ENCODE assay signal across 1 cellular context in the genomic region with DNA sequence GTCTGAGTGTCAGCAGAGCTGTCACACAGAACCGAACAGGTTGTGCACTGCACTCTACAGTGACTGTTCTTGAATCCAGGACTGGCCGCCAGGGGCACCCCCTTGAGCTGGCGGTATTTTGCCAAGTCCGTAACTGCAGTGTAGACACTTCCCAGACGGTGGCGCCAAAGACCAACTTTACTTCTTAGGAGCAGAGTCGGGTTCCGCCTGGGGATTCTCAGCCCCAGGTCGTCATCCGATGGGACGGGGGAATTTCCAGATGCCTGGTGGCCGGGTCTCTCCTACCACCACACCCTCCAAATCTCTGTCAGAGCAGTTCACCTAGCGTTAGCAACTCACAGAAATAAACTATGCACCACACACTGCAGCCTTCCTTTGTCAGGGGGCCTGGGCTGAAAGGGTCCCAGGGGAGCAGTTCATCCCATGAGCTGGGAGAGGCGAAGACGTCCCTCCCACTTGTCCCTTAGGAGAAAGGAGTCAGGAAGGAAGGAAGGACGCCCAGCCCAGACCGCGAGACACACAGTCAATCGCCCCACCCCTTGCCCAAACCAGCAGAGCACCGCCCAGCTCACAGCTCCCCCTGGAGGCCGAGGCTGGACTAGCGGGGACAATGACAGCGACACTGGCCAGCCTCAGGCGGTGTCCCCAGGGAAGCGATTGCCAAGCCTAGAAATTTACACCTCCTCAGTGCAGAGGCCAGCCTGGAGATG.
TF ChIP-seq lines count a peak whose summit lies in the region.

No MANE protein-coding gene starts in this region.

TF ChIP-seq in K562, 482 proteins besides CTCF, POLR2A, EP300 and RAD21 (continued from another document):
- TF ChIP-seq, protein P1, sequence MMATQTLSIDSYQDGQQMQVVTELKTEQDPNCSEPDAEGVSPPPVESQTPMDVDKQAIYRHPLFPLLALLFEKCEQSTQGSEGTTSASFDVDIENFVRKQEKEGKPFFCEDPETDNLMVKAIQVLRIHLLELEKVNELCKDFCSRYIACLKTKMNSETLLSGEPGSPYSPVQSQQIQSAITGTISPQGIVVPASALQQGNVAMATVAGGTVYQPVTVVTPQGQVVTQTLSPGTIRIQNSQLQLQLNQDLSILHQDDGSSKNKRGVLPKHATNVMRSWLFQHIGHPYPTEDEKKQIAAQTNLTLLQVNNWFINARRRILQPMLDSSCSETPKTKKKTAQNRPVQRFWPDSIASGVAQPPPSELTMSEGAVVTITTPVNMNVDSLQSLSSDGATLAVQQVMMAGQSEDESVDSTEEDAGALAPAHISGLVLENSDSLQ (IDR thresholded peaks at IDR 0.05), result peak; percentile 52
- TF ChIP-seq MBD2 (IDR thresholded peaks at IDR 0.05; ENCODE audit: borderline replicate concordance, low read depth), result no peak; the same call in 1 of the 2 replicates
- TF ChIP-seq, protein P2, sequence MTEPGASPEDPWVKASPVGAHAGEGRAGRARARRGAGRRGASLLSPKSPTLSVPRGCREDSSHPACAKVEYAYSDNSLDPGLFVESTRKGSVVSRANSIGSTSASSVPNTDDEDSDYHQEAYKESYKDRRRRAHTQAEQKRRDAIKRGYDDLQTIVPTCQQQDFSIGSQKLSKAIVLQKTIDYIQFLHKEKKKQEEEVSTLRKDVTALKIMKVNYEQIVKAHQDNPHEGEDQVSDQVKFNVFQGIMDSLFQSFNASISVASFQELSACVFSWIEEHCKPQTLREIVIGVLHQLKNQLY (CRISPR knock-in tag; conservative IDR thresholded peaks at IDR 0.05), result no peak
- TF ChIP-seq TCF7L2 (IDR thresholded peaks at IDR 0.05; ENCODE audit: low read depth, low read length), result no peak
- no peak for TF ChIP-seq ZNF121 (CRISPR knock-in tag; conservative IDR thresholded peaks at IDR 0.05)
- TF ChIP-seq ZNF134 (CRISPR knock-in tag; conservative IDR thresholded peaks at IDR 0.05), result no peak
- TF ChIP-seq FOXK2 (conservative IDR thresholded peaks at IDR 0.05 in 1 of 2, IDR thresholded peaks at IDR 0.05 in 1 of 2; ENCODE audit: low read depth in 2 of 2), result no peak
- TF ChIP-seq TEAD1 (CRISPR knock-in tag; IDR thresholded peaks at IDR 0.05), result peak; percentile 32 to 79; a peak in 1 of 4 replicates
- TF ChIP-seq, protein P3, sequence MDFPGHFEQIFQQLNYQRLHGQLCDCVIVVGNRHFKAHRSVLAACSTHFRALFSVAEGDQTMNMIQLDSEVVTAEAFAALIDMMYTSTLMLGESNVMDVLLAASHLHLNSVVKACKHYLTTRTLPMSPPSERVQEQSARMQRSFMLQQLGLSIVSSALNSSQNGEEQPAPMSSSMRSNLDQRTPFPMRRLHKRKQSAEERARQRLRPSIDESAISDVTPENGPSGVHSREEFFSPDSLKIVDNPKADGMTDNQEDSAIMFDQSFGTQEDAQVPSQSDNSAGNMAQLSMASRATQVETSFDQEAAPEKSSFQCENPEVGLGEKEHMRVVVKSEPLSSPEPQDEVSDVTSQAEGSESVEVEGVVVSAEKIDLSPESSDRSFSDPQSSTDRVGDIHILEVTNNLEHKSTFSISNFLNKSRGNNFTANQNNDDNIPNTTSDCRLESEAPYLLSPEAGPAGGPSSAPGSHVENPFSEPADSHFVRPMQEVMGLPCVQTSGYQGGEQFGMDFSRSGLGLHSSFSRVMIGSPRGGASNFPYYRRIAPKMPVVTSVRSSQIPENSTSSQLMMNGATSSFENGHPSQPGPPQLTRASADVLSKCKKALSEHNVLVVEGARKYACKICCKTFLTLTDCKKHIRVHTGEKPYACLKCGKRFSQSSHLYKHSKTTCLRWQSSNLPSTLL (IDR thresholded peaks at IDR 0.05), result no peak
- no peak for TF ChIP-seq COPS2 (conservative IDR thresholded peaks at IDR 0.05)
- TF ChIP-seq, protein P4, sequence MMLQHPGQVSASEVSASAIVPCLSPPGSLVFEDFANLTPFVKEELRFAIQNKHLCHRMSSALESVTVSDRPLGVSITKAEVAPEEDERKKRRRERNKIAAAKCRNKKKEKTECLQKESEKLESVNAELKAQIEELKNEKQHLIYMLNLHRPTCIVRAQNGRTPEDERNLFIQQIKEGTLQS (IDR thresholded peaks at IDR 0.05), result no peak; the same call in 1 of the 2 replicates
- TF ChIP-seq, protein P4 (CRISPR knock-in tag; conservative IDR thresholded peaks at IDR 0.05), result peak; percentile 48; the same call in 1 of the 2 replicates
- TF ChIP-seq ZBTB1 (CRISPR knock-in tag; IDR thresholded peaks at IDR 0.05; ENCODE audit: borderline replicate concordance, low read depth), result no peak
TF ChIP-seq in K562: peak in this region for 109.
